In the genomic region with DNA sequence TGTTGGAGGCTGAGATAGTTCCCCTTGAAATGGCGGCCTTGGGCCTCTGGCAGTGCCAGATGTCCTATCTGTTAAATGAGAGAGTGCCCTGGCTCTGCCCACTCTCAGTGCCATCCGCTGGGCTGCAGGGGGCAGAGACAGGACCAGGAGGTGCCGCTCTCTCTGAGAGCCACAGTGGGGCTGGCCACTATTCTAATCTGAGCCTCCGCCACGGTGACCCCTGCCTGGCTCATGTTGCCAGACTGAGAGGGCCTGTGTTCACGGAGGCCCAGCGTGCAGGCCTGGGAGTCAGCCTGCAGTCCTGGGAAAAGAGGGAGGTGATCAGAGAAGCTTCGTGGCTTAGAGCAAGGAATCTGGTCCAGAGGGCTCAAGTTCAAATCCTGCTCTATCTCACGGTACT, we compare ENCODE assay signal across 16 cellular contexts. TPM values are rescaled to one million over a fixed set of nuclear protein-coding genes. Genes with fewer than 3 reads are reported as not detected.
DNase-seq lines count a peak whose midpoint lies in the region; ATAC-seq and TF ChIP-seq lines count a peak whose summit lies in the region.
"Had no signal": no experiment of that assay in that cellular context is flagged by ENCODE, and none has a peak within 500 bp of the region (broad histone marks: within the 10 kb centered on the region; RNA-seq: fewer than 3 reads in every experiment).

No MANE protein-coding gene starts in this region.

- no peaks in the 10 kb centered on the region for H3K9me3 Mint-ChIP-seq in CD14-positive monocyte
- no peaks in the 10 kb centered on the region for H3K9me3 Mint-ChIP-seq in activated CD8-positive, alpha-beta T cell treated with anti-CD3 and anti-CD28 coated beads, Interleukin-2, amount 10 ng/mL, durations not matched to agents 7 days and 5 days (ENCODE audit: insufficient read depth)
- no peaks in the 10 kb centered on the region for H3K9me3 Mint-ChIP-seq in memory B cell
- H3K9me3 Mint-ChIP-seq in endodermal cell = no peaks in the 10 kb centered on the region
- H3K9me3 Mint-ChIP-seq: nephron had no signal

- H3K27me3 ChIP-seq in endodermal cell (ENCODE audit: control insufficient read depth, insufficient read depth, low read length, poor library complexity, severe bottlenecking) = peaks cover 23% of the 10 kb centered on the region

- no peak for DNase-seq in CD14-positive monocyte (ENCODE audit: low spot score)
- DNase-seq in activated CD8-positive, alpha-beta T cell treated with anti-CD3 and anti-CD28 coated beads, Interleukin-2, amount 10 ng/mL, durations not matched to agents 7 days and 5 days = no peak
- no peak for DNase-seq in memory B cell (ENCODE audit: low spot score in 2 of 2)
- no peak for DNase-seq in NCI-H2081 (lab: John Stamatoyannopoulos, UW)
- DNase-seq in endodermal cell = no peak
- DNase-seq: activated CD4-positive, alpha-beta T cell treated with anti-CD3 and anti-CD28 coated beads, Interleukin-2, amount 50 U/mL, for 4 hours; AML-193; hippocampal formation; mammary epithelial cell; NCI-H82; stimulated activated CD8-positive, alpha-beta memory T cell treated with anti-CD3 and anti-CD28 coated beads, Interleukin-4, amount 100 ng/mL, for 48 hours had no signal

- WGBS in endodermal cell (ENCODE audit: insufficient coverage in 1 of 2, insufficient read length in 1 of 2), 2 experiments = 85 to 91% methylated on average over 5 to 9 of the region's 9 CpGs

- H3K9ac ChIP-seq in endodermal cell (ENCODE audit: extremely low read depth, low read length, poor library complexity, severe bottlenecking) = no peak overlapping the region

- H3K27me3 Mint-ChIP-seq in CD14-positive monocyte (ENCODE audit: low read depth in 3 of 3) (no peaks in the 10 kb centered on the region), memory B cell (no peaks in the 10 kb centered on the region), endodermal cell (ENCODE audit: insufficient read depth) (peaks cover 26% of the 10 kb centered on the region)
- H3K27me3 Mint-ChIP-seq in activated CD8-positive, alpha-beta T cell treated with anti-CD3 and anti-CD28 coated beads, Interleukin-2, amount 10 ng/mL, durations not matched to agents 7 days and 5 days (ENCODE audit: low read depth) = no peaks in the 10 kb centered on the region

- H3K4me3 Mint-ChIP-seq in CD14-positive monocyte = no peak overlapping the region
- H3K4me3 Mint-ChIP-seq in activated CD8-positive, alpha-beta T cell treated with anti-CD3 and anti-CD28 coated beads, Interleukin-2, amount 10 ng/mL, durations not matched to agents 7 days and 5 days = no peak overlapping the region
- peak overlapping the region; percentile 66 for H3K4me3 Mint-ChIP-seq in memory B cell
- H3K4me3 Mint-ChIP-seq in endodermal cell = no peak overlapping the region

- H3K4me1 ChIP-seq in HEK293 (ENCODE audit: control insufficient read depth, insufficient read depth, low read length) (peaks cover 8% of the 10 kb centered on the region), endodermal cell (ENCODE audit: control insufficient read depth, insufficient read depth, low read length) (no peaks in the 10 kb centered on the region)

- CTCF ChIA-PET in HEK293 (lab: Yijun Ruan, JAX) = interaction anchor here (1.0 to 2.1 kb wide), 3 partner anchors 22 to 94 kb away, joined by 3 to 8 read pairs (median 3); no protein-coding TSS in a partner anchor
- CTCF ChIA-PET in activated CD8-positive, alpha-beta T cell treated with anti-CD3 and anti-CD28 coated beads, Interleukin-2, amount 10 ng/mL, durations not matched to agents 7 days and 5 days (lab: Charles Lee) = interaction anchor here (1.8 kb wide), 1 partner anchor 43 kb away, joined by 9 read pairs; no protein-coding TSS in a partner anchor

- peak overlapping the region in 5 of 7 donors; percentile 13 to 81 (median 50) for H3K27ac Mint-ChIP-seq in CD14-positive monocyte
- H3K27ac Mint-ChIP-seq in activated CD8-positive, alpha-beta T cell treated with anti-CD3 and anti-CD28 coated beads, Interleukin-2, amount 10 ng/mL, durations not matched to agents 7 days and 5 days = peak overlapping the region; percentile 35
- peak overlapping the region; percentile 86 for H3K27ac Mint-ChIP-seq in memory B cell
- H3K27ac Mint-ChIP-seq in endodermal cell = no peak overlapping the region
- H3K27ac Mint-ChIP-seq: nephron, progenitor cell of endocrine pancreas had no signal

- H3K4me1 Mint-ChIP-seq in CD14-positive monocyte (peaks cover 44% of the 10 kb centered on the region), memory B cell (peaks cover 53% of the 10 kb centered on the region), endodermal cell (peaks cover 13% of the 10 kb centered on the region)
- peaks cover 53% of the 10 kb centered on the region for H3K4me1 Mint-ChIP-seq in activated CD8-positive, alpha-beta T cell treated with anti-CD3 and anti-CD28 coated beads, Interleukin-2, amount 10 ng/mL, durations not matched to agents 7 days and 5 days (ENCODE audit: low read depth)

- peaks cover 37 to 40% of the 10 kb centered on the region in 2 donors for H3K36me3 Mint-ChIP-seq in CD14-positive monocyte
- H3K36me3 Mint-ChIP-seq in activated CD8-positive, alpha-beta T cell treated with anti-CD3 and anti-CD28 coated beads, Interleukin-2, amount 10 ng/mL, durations not matched to agents 7 days and 5 days (ENCODE audit: low read depth) = peaks cover 53% of the 10 kb centered on the region
- H3K36me3 Mint-ChIP-seq in memory B cell = peaks cover 24% of the 10 kb centered on the region
- no peaks in the 10 kb centered on the region for H3K36me3 Mint-ChIP-seq in endodermal cell (ENCODE audit: low read depth)

- TF ChIP-seq CTCF in CD14-positive monocyte (IDR thresholded peaks at IDR 0.05) (no peak), HEK293 (tag by site-specific recombination; IDR thresholded peaks at IDR 0.05) (no peak), endodermal cell (conservative IDR thresholded peaks at IDR 0.05) (no peak)

- intact Hi-C loops in CD14-positive monocyte (cut with micrococcal nuclease) = no loop called here

- H3K9me3 ChIP-seq in HEK293 (ENCODE audit: control insufficient read depth, insufficient read depth, low read depth, low read length) = no peaks in the 10 kb centered on the region
- H3K9me3 ChIP-seq in endodermal cell (ENCODE audit: control insufficient read depth, low read length) = no peaks in the 10 kb centered on the region

- H3K36me3 ChIP-seq in HEK293 (ENCODE audit: control insufficient read depth in 2 of 2, insufficient read depth in 1 of 2, low read length in 2 of 2) = no peaks in the 10 kb centered on the region
- H3K36me3 ChIP-seq in endodermal cell (ENCODE audit: control insufficient read depth, insufficient read depth, low read length) = no peaks in the 10 kb centered on the region

- no peak for ATAC-seq in activated CD8-positive, alpha-beta T cell treated with anti-CD3 and anti-CD28 coated beads, Interleukin-2, amount 10 ng/mL, durations not matched to agents 7 days and 5 days
- ATAC-seq in memory B cell (ENCODE audit: low read depth) (no peak), HG02571 (IDR thresholded peaks at IDR 0.05; ENCODE audit: unreplicated experiment) (no peak)

- H3K4me3 ChIP-seq in HEK293 (ENCODE audit: low read depth, low read length) = no peak overlapping the region
- H3K4me3 ChIP-seq in endodermal cell (ENCODE audit: low read length) = no peak overlapping the region

- H3K27ac ChIP-seq in HEK293 (ENCODE audit: extremely low read depth, low read depth, low read length) = no peak overlapping the region
- H3K27ac ChIP-seq in endodermal cell (ENCODE audit: low read depth, low read length) = no peak overlapping the region

- POLR2A ChIA-PET in HEK293 (lab: Yijun Ruan, JAX) = no interaction called here
- POLR2A ChIA-PET in activated CD8-positive, alpha-beta T cell treated with anti-CD3 and anti-CD28 coated beads, Interleukin-2, amount 10 ng/mL, durations not matched to agents 7 days and 5 days (lab: Charles Lee) = no interaction called here

TF ChIP-seq in HEK293, 187 proteins besides CTCF, POLR2A, EP300 and RAD21 (continues in another document):
- TF ChIP-seq, protein P1, sequence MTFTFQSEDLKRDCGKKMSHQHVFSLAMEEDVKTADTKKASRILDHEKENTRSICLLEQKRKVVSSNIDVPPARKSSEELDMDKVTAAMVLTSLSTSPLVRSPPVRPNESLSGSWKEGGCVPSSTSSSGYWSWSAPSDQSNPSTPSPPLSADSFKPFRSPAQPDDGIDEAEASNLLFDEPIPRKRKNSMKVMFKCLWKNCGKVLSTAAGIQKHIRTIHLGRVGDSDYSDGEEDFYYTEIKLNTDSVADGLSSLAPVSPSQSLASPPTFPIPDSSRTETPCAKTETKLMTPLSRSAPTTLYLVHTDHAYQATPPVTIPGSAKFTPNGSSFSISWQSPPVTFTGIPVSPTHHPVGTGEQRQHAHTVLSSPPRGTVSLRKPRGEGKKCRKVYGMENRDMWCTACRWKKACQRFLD (tag by site-specific recombination; IDR thresholded peaks at IDR 0.05) = no peak
- TF ChIP-seq, protein P2, sequence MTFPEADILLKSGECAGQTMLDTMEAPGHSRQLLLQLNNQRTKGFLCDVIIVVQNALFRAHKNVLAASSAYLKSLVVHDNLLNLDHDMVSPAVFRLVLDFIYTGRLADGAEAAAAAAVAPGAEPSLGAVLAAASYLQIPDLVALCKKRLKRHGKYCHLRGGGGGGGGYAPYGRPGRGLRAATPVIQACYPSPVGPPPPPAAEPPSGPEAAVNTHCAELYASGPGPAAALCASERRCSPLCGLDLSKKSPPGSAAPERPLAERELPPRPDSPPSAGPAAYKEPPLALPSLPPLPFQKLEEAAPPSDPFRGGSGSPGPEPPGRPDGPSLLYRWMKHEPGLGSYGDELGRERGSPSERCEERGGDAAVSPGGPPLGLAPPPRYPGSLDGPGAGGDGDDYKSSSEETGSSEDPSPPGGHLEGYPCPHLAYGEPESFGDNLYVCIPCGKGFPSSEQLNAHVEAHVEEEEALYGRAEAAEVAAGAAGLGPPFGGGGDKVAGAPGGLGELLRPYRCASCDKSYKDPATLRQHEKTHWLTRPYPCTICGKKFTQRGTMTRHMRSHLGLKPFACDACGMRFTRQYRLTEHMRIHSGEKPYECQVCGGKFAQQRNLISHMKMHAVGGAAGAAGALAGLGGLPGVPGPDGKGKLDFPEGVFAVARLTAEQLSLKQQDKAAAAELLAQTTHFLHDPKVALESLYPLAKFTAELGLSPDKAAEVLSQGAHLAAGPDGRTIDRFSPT (tag by site-specific recombination; IDR thresholded peaks at IDR 0.05) = peak; percentile 30; the same call in 1 of the 2 replicates
- no peak for TF ChIP-seq ZNF311 (tag by site-specific recombination; IDR thresholded peaks at IDR 0.05; ENCODE audit: borderline replicate concordance)
- no peak for TF ChIP-seq ZFP37 (tag by site-specific recombination; IDR thresholded peaks at IDR 0.05)

RNA-seq across cellular contexts. Expression of a gene that starts 6.5 kb away (rescaled TPM):
- polyA plus RNA-seq in CD14-positive monocyte = 1 to 10 TPM; 6.9 to 9.5 TPM
- 100 to 1,000 TPM; 341 to 354 TPM for total RNA-seq in activated CD8-positive, alpha-beta T cell treated with anti-CD3 and anti-CD28 coated beads, Interleukin-2, amount 10 ng/mL, durations not matched to agents 7 days and 5 days
- total RNA-seq in endodermal cell = 1 to 10 TPM; 1.4 to 3.7 TPM
- polyA plus RNA-seq in endodermal cell (2013, experiment 1 of 2) = 4.4 TPM
- 2.5 TPM for polyA plus RNA-seq in endodermal cell (2013, experiment 2 of 2)
- polyA plus RNA-seq: mammary epithelial cell had no signal

RNA-seq across cellular contexts. Expression of a gene that starts 41.5 kb away (rescaled TPM):
- 10 to 100 TPM; 22.9 to 33.8 TPM for polyA plus RNA-seq in CD14-positive monocyte
- total RNA-seq in activated CD8-positive, alpha-beta T cell treated with anti-CD3 and anti-CD28 coated beads, Interleukin-2, amount 10 ng/mL, durations not matched to agents 7 days and 5 days = 1 to 10 TPM; 1.1 TPM
- total RNA-seq in endodermal cell = not detected
- polyA plus RNA-seq in endodermal cell (2013, experiment 1 of 2) = not detected
- not detected for polyA plus RNA-seq in endodermal cell (2013, experiment 2 of 2)
- total RNA-seq: mammary epithelial cell had no signal
- polyA plus RNA-seq: keratinocyte, mammary epithelial cell had no signal

Comparison
In these comparisons a context has a peak if more than half of its experiments do, and no peak if none do; other contexts are left out.
1. RNA of a gene that starts 6.5 kb away (total RNA-seq): 341 to 354 TPM in activated CD8-positive, alpha-beta T cell treated with anti-CD3 and anti-CD28 coated beads, Interleukin-2, amount 10 ng/mL, durations not matched to agents 7 days and 5 days; 1.4 to 3.7 TPM in endodermal cell; every median in the first group is over 10 times any median in the second.